Comparison of ENCODE assay signal across 19 cellular contexts in the genomic region with DNA sequence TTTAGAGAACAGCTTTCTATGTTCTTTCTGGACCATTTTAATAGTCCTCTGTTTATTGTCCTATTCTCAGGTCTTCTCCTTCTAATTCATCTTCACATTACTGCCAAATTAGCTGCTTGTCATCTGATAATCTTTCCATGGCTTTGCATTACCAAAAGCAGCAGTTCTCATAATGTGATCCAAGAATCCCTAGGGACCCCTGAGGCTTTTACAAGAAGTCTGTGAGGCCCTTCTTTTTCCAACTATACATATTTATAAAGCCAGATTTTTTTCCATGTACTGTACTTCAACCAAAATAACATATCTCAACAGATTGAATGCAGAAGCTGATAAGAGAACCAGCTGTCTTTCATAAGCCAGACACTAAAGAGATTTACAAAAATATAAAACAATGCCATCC.
"Had no signal": no experiment of that assay in that cellular context is flagged by ENCODE, and none has a peak within 500 bp of the region (broad histone marks: within the 10 kb centered on the region; RNA-seq: fewer than 3 reads in every experiment).

No MANE protein-coding gene starts in this region.

- H3K4me3 ChIP-seq: hepatocyte, left lung, tibial artery had no signal

- H3K4me1 ChIP-seq: left lung, parathyroid adenoma, tibial artery had no signal

- H3K4me3 Mint-ChIP-seq: activated B cell treated with CpG ODN at 0.5 μM for 24 hours; activated CD8-positive, alpha-beta T cell treated with anti-CD3 and anti-CD28 coated beads for 36 hours; activated naive CD8-positive, alpha-beta T cell treated with anti-CD3 and anti-CD28 coated beads for 36 hours; naive thymus-derived CD8-positive, alpha-beta T cell; stimulated activated memory B cell treated with anti-CD40 and anti-IgM and Interleukin-4, amounts not matched to agents 10 μg/mL and 1 μg/mL and 100 μg/mL, for 72 hours; T-helper 2 cell treated with Interferon-gamma antibody and Interleukin-4, amounts not matched to agents 5 μg/mL and 100 μg/mL, for 36 hours had no signal

- ATAC-seq: activated CD8-positive, alpha-beta T cell treated with anti-CD3 and anti-CD28 coated beads for 36 hours; esophagus mucosa; naive thymus-derived CD8-positive, alpha-beta T cell; stimulated activated memory B cell treated with anti-CD40 and anti-IgM and Interleukin-4, amounts not matched to agents 10 μg/mL and 1 μg/mL and 100 μg/mL, for 72 hours had no signal

- H3K27me3 ChIP-seq: hepatocyte, left lung, neutrophil, tibial artery had no signal

- DNase-seq: activated B cell treated with CpG ODN at 0.5 μM for 24 hours; activated CD4-positive, alpha-beta T cell treated with anti-CD3 and anti-CD28 coated beads for 48 hours; activated CD8-positive, alpha-beta T cell treated with anti-CD3 and anti-CD28 coated beads for 36 hours; activated gamma-delta T cell treated with Interleukin-2 at 50 U/mL for 16 hours; activated naive CD8-positive, alpha-beta T cell treated with anti-CD3 and anti-CD28 coated beads for 36 hours; activated T-cell treated with anti-CD3 and anti-CD28 coated beads, Interleukin-2, amount 50 U/mL, for 48 hours; amygdala; islet precursor cell; left lung; mammary epithelial cell; naive thymus-derived CD8-positive, alpha-beta T cell; stimulated activated CD4-positive, alpha-beta T cell treated with anti-CD3 and anti-CD28 coated beads, Interleukin-2, amount 100 ng/mL, for 48 hours; tibial artery had no signal

- H3K36me3 Mint-ChIP-seq: activated naive CD8-positive, alpha-beta T cell treated with anti-CD3 and anti-CD28 coated beads for 36 hours; naive thymus-derived CD8-positive, alpha-beta T cell; stimulated activated memory B cell treated with anti-CD40 and anti-IgM and Interleukin-4, amounts not matched to agents 10 μg/mL and 1 μg/mL and 100 μg/mL, for 72 hours had no signal

- H3K4me1 Mint-ChIP-seq: activated B cell treated with CpG ODN at 0.5 μM for 24 hours; activated naive CD8-positive, alpha-beta T cell treated with anti-CD3 and anti-CD28 coated beads for 36 hours; naive thymus-derived CD8-positive, alpha-beta T cell; stimulated activated memory B cell treated with anti-CD40 and anti-IgM and Interleukin-4, amounts not matched to agents 10 μg/mL and 1 μg/mL and 100 μg/mL, for 72 hours had no signal

- H3K9me3 Mint-ChIP-seq: activated B cell treated with CpG ODN at 0.5 μM for 24 hours; activated CD8-positive, alpha-beta T cell treated with anti-CD3 and anti-CD28 coated beads for 36 hours; activated naive CD8-positive, alpha-beta T cell treated with anti-CD3 and anti-CD28 coated beads for 36 hours; T-helper 2 cell treated with Interferon-gamma antibody and Interleukin-4, amounts not matched to agents 5 μg/mL and 100 μg/mL, for 36 hours had no signal

- H3K36me3 ChIP-seq: left lung, neutrophil, tibial artery had no signal

- H3K9me3 ChIP-seq: left lung, neutrophil, tibial artery had no signal
